ENCODE assay signal across 11 cellular contexts in the genomic region with DNA sequence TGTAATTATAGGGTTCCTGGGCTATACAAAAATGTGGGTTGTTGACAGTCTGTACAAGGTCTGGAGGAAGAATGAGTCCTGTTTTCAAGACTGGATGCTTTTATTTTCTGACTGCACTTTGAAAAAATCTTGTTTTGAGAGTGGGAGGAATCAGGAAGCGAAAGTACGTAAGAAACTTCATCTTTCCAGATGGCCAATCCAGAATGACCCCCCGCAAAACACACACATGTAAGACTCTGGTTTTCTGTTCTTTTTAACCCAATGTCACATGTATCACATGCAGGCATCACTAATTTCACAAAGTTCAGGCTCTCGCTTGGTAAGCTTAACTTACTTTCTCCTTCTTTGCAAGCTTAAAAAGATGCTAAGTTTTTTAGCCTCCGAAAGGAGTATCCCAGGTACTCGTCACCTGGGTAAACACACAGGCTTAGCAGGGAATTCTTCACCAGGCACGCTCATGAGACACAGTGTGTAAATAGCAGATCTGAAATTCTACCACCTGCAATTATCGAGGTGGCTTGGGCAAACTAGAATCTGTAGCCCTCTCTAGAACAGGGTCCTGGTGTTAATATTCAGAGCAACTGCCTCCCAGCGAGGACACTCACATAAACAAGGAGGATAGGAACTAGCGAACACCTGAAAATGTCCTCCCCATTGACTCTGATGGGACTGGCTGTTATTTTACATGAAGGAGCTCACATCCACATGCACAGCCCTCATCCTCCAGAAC.
A peak's percentile ranks its signal among the peaks of the same experiment; 100 is the strongest.
DNase-seq lines count a peak whose midpoint lies in the region; ATAC-seq and TF ChIP-seq lines count a peak whose summit lies in the region.
"Had no signal": no experiment of that assay in that cellular context is flagged by ENCODE, and none has a peak within 500 bp of the region (broad histone marks: within the 10 kb centered on the region; RNA-seq: fewer than 3 reads in every experiment).

No MANE protein-coding gene starts in this region.

- WGBS in endodermal cell (ENCODE audit: insufficient coverage in 1 of 2, insufficient read length in 1 of 2), 2 experiments: 85 to 87% methylated on average over 10 of the region's 10 CpGs

- H3K4me3 ChIP-seq in endodermal cell (ENCODE audit: low read length): no peak overlapping the region
- H3K4me3 ChIP-seq: A549, spleen had no signal

- H3K27me3 ChIP-seq in endodermal cell (ENCODE audit: control insufficient read depth, insufficient read depth, low read length, poor library complexity, severe bottlenecking): no peaks in the 10 kb centered on the region
- H3K27me3 ChIP-seq: spleen had no signal

- H3K27me3 Mint-ChIP-seq in endodermal cell (ENCODE audit: insufficient read depth): no peaks in the 10 kb centered on the region

- peaks cover 27% of the 10 kb centered on the region for H3K36me3 Mint-ChIP-seq in endodermal cell (ENCODE audit: low read depth)

- peak overlapping the region; percentile 27 for H3K27ac Mint-ChIP-seq in endodermal cell

- no peak for TF ChIP-seq CTCF in endodermal cell (conservative IDR thresholded peaks at IDR 0.05)

- no peak overlapping the region for H3K4me3 Mint-ChIP-seq in endodermal cell

- no peak overlapping the region for H3K27ac ChIP-seq in endodermal cell (ENCODE audit: low read depth, low read length)
- H3K27ac ChIP-seq: A549, epithelial cell of prostate had no signal

- peak; percentile 12 for DNase-seq in NCI-H2196 (lab: John Stamatoyannopoulos, UW; ENCODE audit: unreplicated experiment)
- DNase-seq in NCI-H2196 treated with DMSO at 0.1 percent for 48 hours (lab: John Stamatoyannopoulos, UW; ENCODE audit: unreplicated experiment): no peak
- no peak for DNase-seq in endodermal cell
- DNase-seq in islet precursor cell: no peak
- DNase-seq in activated CD4-positive, alpha-beta T cell treated with anti-CD3 and anti-CD28 coated beads for 48 hours: no peak
- no peak for DNase-seq in left colon

- ATAC-seq in GM21529 (IDR thresholded peaks at IDR 0.05; ENCODE audit: unreplicated experiment) (peak; percentile 44), HG03354 (IDR thresholded peaks at IDR 0.05; ENCODE audit: poor library complexity, severe bottlenecking, unreplicated experiment) (peak; percentile 41), left colon (no peak)

- H3K9me3 Mint-ChIP-seq in endodermal cell: no peaks in the 10 kb centered on the region

- peaks cover 16% of the 10 kb centered on the region for H3K4me1 Mint-ChIP-seq in endodermal cell

- no peak overlapping the region for H3K9ac ChIP-seq in endodermal cell (ENCODE audit: extremely low read depth, low read length, poor library complexity, severe bottlenecking)

- intact Hi-C loops in left colon (cut with DNase I, micrococcal nuclease): no loop called here

- H3K36me3 ChIP-seq in endodermal cell (ENCODE audit: control insufficient read depth, insufficient read depth, low read length): peaks cover 10% of the 10 kb centered on the region

- H3K4me1 ChIP-seq in endodermal cell (ENCODE audit: control insufficient read depth, insufficient read depth, low read length): no peaks in the 10 kb centered on the region
- H3K4me1 ChIP-seq: A549 had no signal

- H3K9me3 ChIP-seq in endodermal cell (ENCODE audit: control insufficient read depth, low read length): no peaks in the 10 kb centered on the region
- H3K9me3 ChIP-seq: A549, spleen had no signal
